Comparison of ENCODE assay signal across 20 cellular contexts in the genomic region with DNA sequence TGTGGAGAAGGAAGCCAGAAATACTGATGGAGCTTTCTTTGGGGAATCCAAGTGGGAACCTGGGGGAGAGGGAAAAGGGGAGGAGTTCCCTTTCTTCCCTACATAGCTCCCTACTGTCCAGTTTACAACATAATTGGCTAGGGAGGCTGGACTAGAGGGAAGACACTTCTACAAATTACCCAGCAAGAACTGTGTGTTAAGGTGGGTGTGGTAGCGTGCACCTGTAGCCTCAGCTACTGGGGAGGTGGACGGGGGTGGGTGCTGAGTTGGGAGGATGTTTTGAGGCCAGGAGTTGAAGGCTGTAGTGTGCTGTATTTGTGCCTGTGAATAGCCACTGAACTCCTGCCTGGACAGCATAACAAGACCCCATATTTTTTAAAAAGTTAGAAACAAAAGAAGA.
"Had no signal": no experiment of that assay in that cellular context is flagged by ENCODE, and none has a peak within 500 bp of the region (broad histone marks: within the 10 kb centered on the region; RNA-seq: fewer than 3 reads in every experiment).

No MANE protein-coding gene starts in this region.

- H3K27me3 ChIP-seq: dorsolateral prefrontal cortex, esophagus muscularis mucosa, gastroesophageal sphincter, heart left ventricle, hepatocyte, left lung had no signal

- H3K4me1 ChIP-seq: foreskin keratinocyte had no signal

- H3K36me3 ChIP-seq: heart left ventricle, left lung, lower lobe of right lung had no signal

- H2AFZ ChIP-seq: hepatocyte had no signal

- DNase-seq: dermis blood vessel endothelial cell; dorsolateral prefrontal cortex; effector CD4-positive, alpha-beta T cell; effector memory CD4-positive, alpha-beta T cell; foreskin keratinocyte; heart left ventricle; hypothalamus; immature natural killer cell; islet precursor cell; kidney; kidney glomerular epithelial cell; left lung; left ventricle myocardium superior; lower lobe of right lung; mesenchymal stem cell; naive thymus-derived CD4-positive, alpha-beta T cell had no signal

- H3K4me2 ChIP-seq: hepatocyte had no signal

- H3K4me3 ChIP-seq: coronary artery, dorsolateral prefrontal cortex, esophagus muscularis mucosa, gastroesophageal sphincter, heart left ventricle, hepatocyte, left lung, lower lobe of right lung had no signal

- H3K27ac ChIP-seq: coronary artery, dorsolateral prefrontal cortex, esophagus muscularis mucosa, foreskin keratinocyte, gastroesophageal sphincter, heart left ventricle, hepatocyte, left lung, lower lobe of right lung had no signal

- ATAC-seq: foreskin keratinocyte; gastroesophageal sphincter; heart left ventricle; left lung; left ventricle myocardium superior; lower lobe of right lung; naive thymus-derived CD4-positive, alpha-beta T cell had no signal

- H3K9me3 ChIP-seq: esophagus muscularis mucosa, gastroesophageal sphincter, left lung, lower lobe of right lung had no signal
